Comparison of ENCODE assay signal across 17 cellular contexts in the genomic region with DNA sequence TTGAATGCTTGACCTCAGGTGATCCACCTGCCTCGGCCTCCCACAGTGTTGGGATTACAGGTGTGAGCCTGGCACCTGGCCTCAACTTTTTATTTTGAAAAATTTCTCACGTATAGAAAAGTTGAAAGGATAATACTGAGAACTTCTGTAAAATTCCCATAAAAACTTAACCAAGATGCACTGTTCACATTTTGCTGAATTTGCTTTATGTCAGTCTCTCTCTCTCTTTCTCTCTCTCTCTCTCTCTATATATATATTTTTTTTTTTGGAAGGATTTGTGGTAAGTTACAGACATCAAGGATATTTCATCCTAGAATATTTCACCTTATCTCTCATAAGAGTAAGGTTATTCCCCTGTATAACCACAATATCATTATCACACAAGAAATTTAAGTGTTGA. TPM values are rescaled to one million over a fixed set of nuclear protein-coding genes. Genes with fewer than 3 reads are reported as not detected.
A peak's percentile ranks its signal among the peaks of the same experiment; 100 is the strongest.
DNase-seq lines count a peak whose midpoint lies in the region; ATAC-seq and TF ChIP-seq lines count a peak whose summit lies in the region.
"Had no signal": no experiment of that assay in that cellular context is flagged by ENCODE, and none has a peak within 500 bp of the region (broad histone marks: within the 10 kb centered on the region; RNA-seq: fewer than 3 reads in every experiment).

No MANE protein-coding gene starts in this region.

- H3K4me3 Mint-ChIP-seq in T-helper 17 cell = no peak overlapping the region
- H3K4me3 Mint-ChIP-seq in central memory CD8-positive, alpha-beta T cell = no peak overlapping the region
- H3K4me3 Mint-ChIP-seq: CD4-positive, alpha-beta T cell; CD8-positive, alpha-beta T cell had no signal

- H3K36me3 ChIP-seq in HEK293 (ENCODE audit: control insufficient read depth in 2 of 2, insufficient read depth in 1 of 2, low read length in 2 of 2) = peaks cover 8 to 12% of the 10 kb centered on the region in 2 experiments; a peak in 2 of 3 replicates
- H3K36me3 ChIP-seq: BE2C had no signal

- no peak for TF ChIP-seq CTCF in HEK293 (tag by site-specific recombination; IDR thresholded peaks at IDR 0.05)
- no peak for TF ChIP-seq CTCF in foreskin fibroblast (IDR thresholded peaks at IDR 0.05; ENCODE audit: low read depth, low read length)

- ATAC-seq in T-helper 17 cell = no peak
- no peak for ATAC-seq in central memory CD8-positive, alpha-beta T cell (replicated peaks; ENCODE audit: extremely low read depth, poor library complexity, severe bottlenecking)
- ATAC-seq in GM19328 (IDR thresholded peaks at IDR 0.05; ENCODE audit: unreplicated experiment) = no peak
- ATAC-seq: CD8-positive, alpha-beta T cell had no signal

- DNase-seq in T-helper 17 cell (no peak), NCI-H2029 treated with DMSO at 0.1 percent for 48 hours (lab: John Stamatoyannopoulos, UW) (no peak), foreskin fibroblast (no peak)
- no peak for DNase-seq in central memory CD8-positive, alpha-beta T cell (ENCODE audit: low spot score in 2 of 2)
- DNase-seq: 8988T; ACHN; BE2C; C1 segment of cervical spinal cord; Caco-2; Calu3; CD4-positive, alpha-beta T cell; CD8-positive, alpha-beta T cell; DMS79 treated with DMSO at 0.1 percent for 48 hours; GF-D8 had no signal

- no peaks in the 10 kb centered on the region for H3K9me3 ChIP-seq in HEK293 (ENCODE audit: control insufficient read depth, insufficient read depth, low read depth, low read length)
- H3K9me3 ChIP-seq in T-helper 17 cell (ENCODE audit: control insufficient read depth, low read length, poor library complexity, severe bottlenecking) = no peaks in the 10 kb centered on the region
- H3K9me3 ChIP-seq: BE2C, BLaER1, Caco-2 had no signal

- H3K9me3 Mint-ChIP-seq in central memory CD8-positive, alpha-beta T cell = no peaks in the 10 kb centered on the region
- H3K9me3 Mint-ChIP-seq: CD8-positive, alpha-beta T cell had no signal

- peaks cover 3% of the 10 kb centered on the region for H3K36me3 Mint-ChIP-seq in T-helper 17 cell (ENCODE audit: low read depth)
- H3K36me3 Mint-ChIP-seq in central memory CD8-positive, alpha-beta T cell (ENCODE audit: insufficient read depth) = peaks cover 12% of the 10 kb centered on the region

- no peaks in the 10 kb centered on the region for H3K4me1 ChIP-seq in HEK293 (ENCODE audit: control insufficient read depth, insufficient read depth, low read length)
- H3K4me1 ChIP-seq: BE2C, Caco-2 had no signal

- H3K27ac Mint-ChIP-seq in T-helper 17 cell = peak overlapping the region; percentile 65
- peak overlapping the region; percentile 41 for H3K27ac Mint-ChIP-seq in central memory CD8-positive, alpha-beta T cell (ENCODE audit: low read depth)
- H3K27ac Mint-ChIP-seq: CD4-positive, alpha-beta T cell; CD8-positive, alpha-beta T cell had no signal

- peaks cover 24% of the 10 kb centered on the region for H3K4me1 Mint-ChIP-seq in T-helper 17 cell
- H3K4me1 Mint-ChIP-seq in central memory CD8-positive, alpha-beta T cell = peaks cover 26% of the 10 kb centered on the region

- H3K27ac ChIP-seq in HEK293 (ENCODE audit: extremely low read depth, low read depth, low read length) = no peak overlapping the region
- H3K27ac ChIP-seq: BLaER1 had no signal

- no peaks in the 10 kb centered on the region for H3K27me3 Mint-ChIP-seq in T-helper 17 cell
- no peaks in the 10 kb centered on the region for H3K27me3 Mint-ChIP-seq in central memory CD8-positive, alpha-beta T cell
- H3K27me3 Mint-ChIP-seq: CD4-positive, alpha-beta T cell had no signal

- CTCF ChIA-PET in HEK293 (lab: Yijun Ruan, JAX) = interaction anchor here (0.6 kb wide), 2 partner anchors 29 to 350 kb away, joined by 3 to 4 read pairs; no protein-coding TSS in a partner anchor

- H3K4me3 ChIP-seq in HEK293 (ENCODE audit: low read depth, low read length) (no peak overlapping the region), foreskin fibroblast (ENCODE audit: low read depth in 1 of 2, low read length in 2 of 2) (no peak overlapping the region)
- H3K4me3 ChIP-seq: BLaER1 had no signal

- POLR2A ChIA-PET in HEK293 (lab: Yijun Ruan, JAX) = no interaction called here

TF ChIP-seq in HEK293, 187 proteins besides CTCF, POLR2A, EP300 and RAD21:
- peak; percentile 64 for TF ChIP-seq ZNF596 (tag by site-specific recombination; IDR thresholded peaks at IDR 0.05)
- TF ChIP-seq, protein P1, sequence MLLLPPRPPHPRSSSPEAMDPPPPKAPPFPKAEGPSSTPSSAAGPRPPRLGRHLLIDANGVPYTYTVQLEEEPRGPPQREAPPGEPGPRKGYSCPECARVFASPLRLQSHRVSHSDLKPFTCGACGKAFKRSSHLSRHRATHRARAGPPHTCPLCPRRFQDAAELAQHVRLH (tag by site-specific recombination; IDR thresholded peaks at IDR 0.05) = no peak

RNA-seq across cellular contexts. Expression of a gene that starts 5.9 kb away (rescaled TPM):
- total RNA-seq in T-helper 17 cell = 10 to 100 TPM; 16.0 TPM

RNA-seq across cellular contexts. Expression of a gene that starts 8.3 kb away (rescaled TPM):
- 10 to 100 TPM; 14.6 to 15.1 TPM for total RNA-seq in T-helper 17 cell

RNA-seq across cellular contexts. Expression of a gene that starts 30.8 kb away (rescaled TPM):
- total RNA-seq in T-helper 17 cell = under 1 TPM; 0.42 to 0.52 TPM
- total RNA-seq: Caco-2, Calu3 had no signal

RNA-seq across cellular contexts. Expression of a gene that starts 50.4 kb away (rescaled TPM):
- 1 to 10 TPM; 3.8 to 6.3 TPM for total RNA-seq in T-helper 17 cell
